ENCODE assay signal across 13 cellular contexts in genomic region chr4:35105486-35105885, GRCh38.
DNase-seq lines count a peak whose midpoint lies in the region.
"Had no signal": no experiment of that assay in that cellular context is flagged by ENCODE, and none has a peak within 500 bp of the region (broad histone marks: within the 10 kb centered on the region; RNA-seq: fewer than 3 reads in every experiment).

No MANE protein-coding gene starts in this region.

- peak; percentile 98 for DNase-seq in DMS53 (lab: John Stamatoyannopoulos, UW)
- peak; percentile 42 for DNase-seq in NCI-H1417 treated with DMSO at 0.1 percent for 48 hours (lab: John Stamatoyannopoulos, UW)
- peak; percentile 95 to 98 for DNase-seq in NCI-H524 (lab: John Stamatoyannopoulos, UW)
- DNase-seq in iPS-NIHi11 (ENCODE audit: low spot score): peak; percentile 4
- DNase-seq in NCI-H446 treated with DMSO at 0.1 percent for 48 hours (lab: John Stamatoyannopoulos, UW): no peak
- no peak for DNase-seq in activated CD4-positive, alpha-beta T cell treated with anti-CD3 and anti-CD28 coated beads, Interleukin-2, amount 50 U/mL, for 1 hour
- no peak for DNase-seq in mucosa of gallbladder (ENCODE audit: low spot score)
- no peak for DNase-seq in germinal center (ENCODE audit: low spot score)
- DNase-seq: activated CD4-positive, CD25-positive, alpha-beta regulatory T cell; activated T-cell treated with anti-CD3 and anti-CD28 coated beads, Interleukin-2, amount 50 U/mL, for 72 hours; endodermal cell; NCI-H82; stimulated activated CD4-positive, alpha-beta T cell treated with anti-CD3 and anti-CD28 coated beads, Interleukin-4, amount 100 ng/mL, for 24 hours had no signal

Comparison
In these comparisons a context has a peak if more than half of its experiments do, and no peak if none do; other contexts are left out.
1. DNase-seq: peak in DMS53 (single experiment), NCI-H1417 treated with DMSO at 0.1 percent for 48 hours (single experiment), NCI-H524 (2 of 2) and iPS-NIHi11 (single experiment); none in NCI-H446 treated with DMSO at 0.1 percent for 48 hours (single experiment), activated CD4-positive, alpha-beta T cell treated with anti-CD3 and anti-CD28 coated beads, Interleukin-2, amount 50 U/mL, for 1 hour (single experiment), mucosa of gallbladder (single experiment) and germinal center (single experiment).